20 cellular contexts compared by ENCODE assay signal in the genomic region with DNA sequence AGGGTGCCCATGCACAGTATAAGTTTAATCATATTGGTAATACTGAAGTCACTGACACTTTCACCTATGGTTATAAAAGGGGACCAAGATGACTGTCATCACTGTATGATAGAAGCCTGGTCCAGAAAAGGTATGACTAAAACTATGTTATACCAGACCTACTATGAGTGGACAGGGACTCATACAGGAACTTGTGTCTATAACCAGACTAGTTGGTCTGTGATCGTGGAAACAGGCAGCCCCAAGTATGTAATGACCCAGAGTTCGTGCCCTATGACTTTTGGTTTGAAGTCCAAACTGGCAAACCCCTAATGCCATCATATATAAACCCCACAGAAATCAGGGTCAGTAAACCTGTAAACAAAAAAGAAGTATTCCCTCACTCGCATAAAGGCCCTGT.
"Had no signal": no experiment of that assay in that cellular context is flagged by ENCODE, and none has a peak within 500 bp of the region (broad histone marks: within the 10 kb centered on the region; RNA-seq: fewer than 3 reads in every experiment).

No MANE protein-coding gene starts in this region.

- H3K27me3 ChIP-seq: adrenal gland, MG63 had no signal

- H3K27ac Mint-ChIP-seq: activated naive CD8-positive, alpha-beta T cell; activated T-cell treated with anti-CD3 and anti-CD28 coated beads, Interleukin-2, amount 50 U/mL, for 72 hours; T-cell had no signal

- DNase-seq: activated CD8-positive, alpha-beta memory T cell treated with anti-CD3 and anti-CD28 coated beads, Interleukin-2, amount 50 U/mL, for 4 hours; activated naive CD4-positive, alpha-beta T cell; adrenal gland; anterior cingulate cortex; cerebellar nuclear complex; MG63; MV-4-11; NCI-H1092 treated with DMSO at 0.1 percent for 48 hours; NCI-H1417 treated with DMSO at 0.1 percent for 48 hours; NCI-H1694 treated with DMSO at 0.1 percent for 48 hours; NCI-H2029 treated with DMSO at 0.1 percent for 48 hours; NCI-H345; NCI-H510A; NCI-H526 treated with DMSO at 0.1 percent for 48 hours; NCI-H82; T-cell had no signal

- H3K4me3 Mint-ChIP-seq: activated naive CD8-positive, alpha-beta T cell; activated T-cell treated with anti-CD3 and anti-CD28 coated beads, Interleukin-2, amount 50 U/mL, for 72 hours; T-cell had no signal

- H3K27ac ChIP-seq: adrenal gland, SK-N-MC, VCaP had no signal

- H3K4me3 ChIP-seq: adrenal gland, MG63, SK-N-MC had no signal

- ATAC-seq: T-cell had no signal

- H3K9me3 ChIP-seq: adrenal gland, MG63 had no signal

- H3K4me1 ChIP-seq: adrenal gland had no signal

- H3K36me3 Mint-ChIP-seq: activated naive CD8-positive, alpha-beta T cell had no signal

- H3K27me3 Mint-ChIP-seq: activated naive CD8-positive, alpha-beta T cell; T-cell had no signal

- H3K9me3 Mint-ChIP-seq: activated T-cell treated with anti-CD3 and anti-CD28 coated beads, Interleukin-2, amount 50 U/mL, for 72 hours; T-cell had no signal

- H3K36me3 ChIP-seq: adrenal gland, MG63 had no signal
